In the genomic region with DNA sequence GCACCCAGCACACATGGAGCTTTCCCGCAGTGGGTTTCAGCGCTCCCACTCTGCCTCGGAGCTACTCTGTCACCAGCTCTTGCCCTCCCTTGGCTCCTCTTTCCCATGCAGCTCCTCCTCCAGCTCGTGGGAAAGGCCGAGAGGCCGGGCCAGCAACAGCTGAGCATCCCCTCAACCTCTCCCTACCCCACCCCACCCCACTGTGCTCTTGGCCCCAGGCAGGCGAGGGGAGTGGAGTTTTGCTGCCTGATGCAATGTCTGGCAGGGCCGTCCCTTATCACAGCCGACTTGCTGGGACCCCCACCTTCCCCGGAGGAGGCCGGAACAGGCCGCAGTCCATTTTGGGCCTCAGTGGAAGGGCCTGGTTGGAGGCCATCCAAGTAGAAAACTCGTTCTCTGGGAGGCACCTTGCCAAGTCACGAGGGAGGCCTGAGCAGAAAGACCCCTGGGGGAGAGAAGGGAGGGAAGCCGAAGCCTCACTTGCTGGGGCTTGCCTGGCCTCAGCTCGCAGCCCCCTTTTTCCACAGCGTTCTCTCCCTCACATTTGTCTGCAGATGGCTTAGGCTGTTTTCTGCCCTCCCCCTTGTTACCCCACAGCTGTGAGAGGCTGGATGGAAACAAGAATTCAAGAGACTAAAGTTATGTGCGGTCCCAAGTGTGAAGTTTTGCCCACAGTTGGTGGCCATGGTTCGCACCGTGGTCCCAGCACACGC, we compare ENCODE assay signal across 8 cellular contexts. TPM values are rescaled to one million over a fixed set of nuclear protein-coding genes. Genes with fewer than 3 reads are reported as not detected.
A peak's percentile ranks its signal among the peaks of the same experiment; 100 is the strongest.
DNase-seq lines count a peak whose midpoint lies in the region; ATAC-seq, FAIRE-seq and TF ChIP-seq lines count a peak whose summit lies in the region.

No MANE protein-coding gene starts in this region.

- H3K27me3 Mint-ChIP-seq in mesothelial cell of epicardium (ENCODE audit: low read depth) (no peaks in the 10 kb centered on the region), type B pancreatic cell (no peaks in the 10 kb centered on the region)

- no peak for TF ChIP-seq CTCF in mesothelial cell of epicardium (IDR thresholded peaks at IDR 0.05; ENCODE audit: unreplicated experiment)
- no peak for TF ChIP-seq CTCF in type B pancreatic cell (conservative IDR thresholded peaks at IDR 0.05)

- H3K9me3 Mint-ChIP-seq in mesothelial cell of epicardium (no peaks in the 10 kb centered on the region), type B pancreatic cell (no peaks in the 10 kb centered on the region)

- FAIRE-seq in endometrium (lab: Jason Lieb, UNC), result peak; percentile 8

- H3K4me3 Mint-ChIP-seq in mesothelial cell of epicardium (peak overlapping the region; percentile 49), type B pancreatic cell (peak overlapping the region; percentile 61)

- H3K4me1 Mint-ChIP-seq in mesothelial cell of epicardium (peaks cover 61% of the 10 kb centered on the region), type B pancreatic cell (ENCODE audit: unreplicated experiment) (peaks cover 42% of the 10 kb centered on the region)

- H3K36me3 Mint-ChIP-seq in mesothelial cell of epicardium, result no peaks in the 10 kb centered on the region
- no peaks in the 10 kb centered on the region for H3K36me3 Mint-ChIP-seq in type B pancreatic cell

- H3K27ac Mint-ChIP-seq in mesothelial cell of epicardium (peak overlapping the region; percentile 99), type B pancreatic cell (peak overlapping the region; percentile 89)

- ATAC-seq in GM18517 (IDR thresholded peaks at IDR 0.05; ENCODE audit: unreplicated experiment), result no peak

- DNase-seq in NCI-H1694 (lab: John Stamatoyannopoulos, UW), result peak; percentile 35
- peak; percentile 83 to 90 for DNase-seq in mesothelial cell of epicardium (ENCODE audit: low spot score in 2 of 2, unreplicated experiment in 2 of 2)
- DNase-seq in type B pancreatic cell (ENCODE audit: extremely low spot score, unreplicated experiment), result no peak
- no peak for DNase-seq in activated effector memory CD4-positive, alpha-beta T cell treated with anti-CD3 and anti-CD28 coated beads, Interleukin-2, amount 50 U/mL, for 16 hours
- no peak for DNase-seq in NCI-H82 treated with DMSO at 0.1 percent for 48 hours (lab: John Stamatoyannopoulos, UW; ENCODE audit: unreplicated experiment)
- no peak for DNase-seq in MV-4-11 (lab: John Stamatoyannopoulos, UW)

RNA-seq across cellular contexts. Expression of gene CHST3, which starts 35.3 kb away (rescaled TPM):
- total RNA-seq in mesothelial cell of epicardium (26.2 to 27.6 TPM (median 26.3 TPM) in 3 replicates), type B pancreatic cell (ENCODE audit: low replicate concordance) (11.8 and 21.7 TPM in 2 replicates)

Comparison
In these comparisons a context has a peak if more than half of its experiments do, and no peak if none do; other contexts are left out.
1. DNase-seq: peak in NCI-H1694 (single experiment) and mesothelial cell of epicardium (2 of 2); none in type B pancreatic cell (single experiment), activated effector memory CD4-positive, alpha-beta T cell treated with anti-CD3 and anti-CD28 coated beads, Interleukin-2, amount 50 U/mL, for 16 hours (single experiment), NCI-H82 treated with DMSO at 0.1 percent for 48 hours (single experiment) and MV-4-11 (single experiment).